10 cellular contexts compared by ENCODE assay signal in the genomic region with DNA sequence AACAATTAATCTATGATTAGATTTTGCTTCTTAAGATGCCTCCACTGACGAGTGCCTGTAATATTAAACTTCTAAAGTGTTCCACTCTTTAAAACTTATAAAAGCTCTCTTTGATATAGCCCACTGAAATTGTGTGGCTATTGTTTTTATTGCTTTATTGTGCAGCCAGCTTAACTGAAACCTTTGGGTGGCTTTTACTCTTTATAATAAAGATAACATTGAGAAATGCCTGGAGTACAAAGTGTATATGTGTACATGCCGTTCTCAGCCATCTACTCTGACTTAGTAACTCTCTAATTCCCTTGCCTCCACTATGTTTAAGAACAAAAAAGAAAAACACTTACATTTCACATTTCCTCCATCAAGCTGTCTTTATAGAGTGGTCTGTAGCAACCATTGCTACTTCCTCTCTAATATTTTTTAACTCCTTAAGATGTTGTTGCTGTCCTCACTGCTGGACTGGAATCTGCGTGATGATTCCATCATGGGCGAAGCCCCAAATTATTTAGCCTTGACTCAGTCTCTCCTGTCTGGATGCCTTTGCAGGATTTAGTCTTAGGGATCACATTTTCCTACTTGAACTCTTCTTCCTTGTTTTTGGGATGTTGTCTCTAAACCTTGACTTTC. TPM values are rescaled to one million over a fixed set of nuclear protein-coding genes. Genes with fewer than 3 reads are reported as not detected.
DNase-seq lines count a peak whose midpoint lies in the region; ATAC-seq and TF ChIP-seq lines count a peak whose summit lies in the region.
"Had no signal": no experiment of that assay in that cellular context is flagged by ENCODE, and none has a peak within 500 bp of the region (broad histone marks: within the 10 kb centered on the region; RNA-seq: fewer than 3 reads in every experiment).

No MANE protein-coding gene starts in this region.

- peaks cover 8 to 44% (median 29%) of the 10 kb centered on the region in 5 donors for H3K36me3 Mint-ChIP-seq in naive thymus-derived CD4-positive, alpha-beta T cell
- peaks cover 60% of the 10 kb centered on the region for H3K36me3 Mint-ChIP-seq in activated T-helper 2 cell treated with anti-CD3 and anti-CD28 coated beads, Interferon-gamma antibody, Interleukin-2, Interleukin-4, amounts not matched to agents 10 μg/mL and 5 μg/mL and 100 μg/mL, durations not matched to agents 14 hours and 24 hours and 36 hours (ENCODE audit: low read depth)

- intact Hi-C loops in naive thymus-derived CD4-positive, alpha-beta T cell (cut with micrococcal nuclease) = loop anchor here in 1 of 2 donors (1.0 kb wide), 1 partner anchor 8 kb away; no protein-coding TSS in a partner anchor
- intact Hi-C loops in activated T-helper 2 cell treated with anti-CD3 and anti-CD28 coated beads, Interferon-gamma antibody, Interleukin-2, Interleukin-4, amounts not matched to agents 10 μg/mL and 5 μg/mL and 100 μg/mL, durations not matched to agents 14 hours and 24 hours and 36 hours (cut with micrococcal nuclease) = no loop called here

- peaks cover 0 to 10% (median 7%) of the 10 kb centered on the region in 3 experiments for H3K9me3 ChIP-seq in naive thymus-derived CD4-positive, alpha-beta T cell (ENCODE audit: control insufficient read depth in 2 of 3, low read length in 3 of 3)
- H3K9me3 ChIP-seq: pancreas had no signal

- H3K9me3 Mint-ChIP-seq in naive thymus-derived CD4-positive, alpha-beta T cell = peaks cover 0 to 5% (median 0%) of the 10 kb centered on the region in 11 donors
- peaks cover 3% of the 10 kb centered on the region for H3K9me3 Mint-ChIP-seq in activated T-helper 2 cell treated with anti-CD3 and anti-CD28 coated beads, Interferon-gamma antibody, Interleukin-2, Interleukin-4, amounts not matched to agents 10 μg/mL and 5 μg/mL and 100 μg/mL, durations not matched to agents 14 hours and 24 hours and 36 hours

- H3K4me3 ChIP-seq in HL-60 (replicated peaks; ENCODE audit: insufficient read depth, low read length) (no peak overlapping the region), coronary artery (peak overlapping the region; percentile 36)
- H3K4me3 ChIP-seq in naive thymus-derived CD4-positive, alpha-beta T cell (ENCODE audit: low read length) = no peak overlapping the region
- H3K4me3 ChIP-seq: pancreas had no signal

- H3K27ac ChIP-seq in HL-60 (replicated peaks) (peak overlapping the region; percentile 52), coronary artery (peak overlapping the region in 1 of 2 donors; percentile 22), caudate nucleus (ENCODE audit: low read depth, low read length) (no peak overlapping the region)
- no peak overlapping the region for H3K27ac ChIP-seq in naive thymus-derived CD4-positive, alpha-beta T cell (ENCODE audit: low read depth, low read length)

- peak overlapping the region in 7 of 10 donors; percentile 21 to 48 (median 40) for H3K4me3 Mint-ChIP-seq in naive thymus-derived CD4-positive, alpha-beta T cell
- no peak overlapping the region for H3K4me3 Mint-ChIP-seq in activated T-helper 2 cell treated with anti-CD3 and anti-CD28 coated beads, Interferon-gamma antibody, Interleukin-2, Interleukin-4, amounts not matched to agents 10 μg/mL and 5 μg/mL and 100 μg/mL, durations not matched to agents 14 hours and 24 hours and 36 hours (ENCODE audit: low read depth)
- H3K4me3 Mint-ChIP-seq: T-helper 2 cell treated with Interferon-gamma antibody and Interleukin-4, amounts not matched to agents 5 μg/mL and 100 μg/mL, for 36 hours had no signal

- DNase-seq in AG20443 (ENCODE audit: low spot score) = peak; percentile 37
- DNase-seq in HL-60 (ENCODE audit: low read depth in 1 of 2, low spot score in 1 of 2) = no peak
- no peak for DNase-seq in coronary artery (ENCODE audit: low spot score)
- no peak for DNase-seq in naive thymus-derived CD4-positive, alpha-beta T cell
- DNase-seq in NCI-H187 treated with DMSO at 0.1 percent for 48 hours (lab: John Stamatoyannopoulos, UW) = no peak
- DNase-seq in activated T-helper 2 cell treated with anti-CD3 and anti-CD28 coated beads, Interferon-gamma antibody, Interleukin-2, Interleukin-4, amounts not matched to agents 10 μg/mL and 5 μg/mL and 100 μg/mL, durations not matched to agents 14 hours and 24 hours and 36 hours (ENCODE audit: low spot score) = no peak
- DNase-seq in caudate nucleus (lab: John Stamatoyannopoulos, UW) = no peak

- no peaks in the 10 kb centered on the region for H3K27me3 ChIP-seq in HL-60 (ENCODE audit: insufficient read depth, poor library complexity, severe bottlenecking)
- no peaks in the 10 kb centered on the region for H3K27me3 ChIP-seq in naive thymus-derived CD4-positive, alpha-beta T cell (ENCODE audit: control insufficient read depth in 2 of 2, insufficient read depth in 2 of 2, low read length in 2 of 2)
- H3K27me3 ChIP-seq: pancreas had no signal

- H3K4me1 ChIP-seq in naive thymus-derived CD4-positive, alpha-beta T cell (ENCODE audit: control insufficient read depth in 2 of 2, insufficient read depth in 2 of 2, low read length in 2 of 2) = peaks cover 33 to 44% of the 10 kb centered on the region in 2 donors

- POLR2A ChIA-PET in naive thymus-derived CD4-positive, alpha-beta T cell (lab: Charles Lee) = interaction anchor here (0.6 to 2.0 kb wide), 4 partner anchors 9 to 103 kb away, joined by 3 to 8 read pairs (median 4); a partner anchor contains a TSS

- no peak for TF ChIP-seq CTCF in HL-60 (IDR thresholded peaks at IDR 0.05; ENCODE audit: insufficient read depth, low read length)
- TF ChIP-seq CTCF in coronary artery (IDR thresholded peaks at IDR 0.05) = no peak

- peak overlapping the region in 8 of 9 donors; percentile 3 to 81 (median 26) for H3K27ac Mint-ChIP-seq in naive thymus-derived CD4-positive, alpha-beta T cell
- H3K27ac Mint-ChIP-seq in activated T-helper 2 cell treated with anti-CD3 and anti-CD28 coated beads, Interferon-gamma antibody, Interleukin-2, Interleukin-4, amounts not matched to agents 10 μg/mL and 5 μg/mL and 100 μg/mL, durations not matched to agents 14 hours and 24 hours and 36 hours = no peak overlapping the region
- H3K27ac Mint-ChIP-seq: T-helper 2 cell treated with Interferon-gamma antibody and Interleukin-4, amounts not matched to agents 5 μg/mL and 100 μg/mL, for 36 hours had no signal

- no peaks in the 10 kb centered on the region for H3K27me3 Mint-ChIP-seq in naive thymus-derived CD4-positive, alpha-beta T cell
- H3K27me3 Mint-ChIP-seq in activated T-helper 2 cell treated with anti-CD3 and anti-CD28 coated beads, Interferon-gamma antibody, Interleukin-2, Interleukin-4, amounts not matched to agents 10 μg/mL and 5 μg/mL and 100 μg/mL, durations not matched to agents 14 hours and 24 hours and 36 hours (ENCODE audit: low read depth) = no peaks in the 10 kb centered on the region

- CTCF ChIA-PET in naive thymus-derived CD4-positive, alpha-beta T cell (lab: Charles Lee) = interaction anchor here (1.0 to 2.1 kb wide), 2 partner anchors 8 to 12 kb away, joined by 3 to 7 read pairs; a partner anchor contains a TSS

- no peak for ATAC-seq in naive thymus-derived CD4-positive, alpha-beta T cell
- ATAC-seq in HG02759 (IDR thresholded peaks at IDR 0.05; ENCODE audit: unreplicated experiment) = no peak

- H3K36me3 ChIP-seq in naive thymus-derived CD4-positive, alpha-beta T cell (ENCODE audit: control insufficient read depth in 2 of 3, insufficient read depth in 3 of 3, low read length in 3 of 3) = peaks cover 0 to 24% (median 6%) of the 10 kb centered on the region in 3 experiments

- peaks cover 59 to 96% (median 91%) of the 10 kb centered on the region in 7 donors for H3K4me1 Mint-ChIP-seq in naive thymus-derived CD4-positive, alpha-beta T cell
- H3K4me1 Mint-ChIP-seq in activated T-helper 2 cell treated with anti-CD3 and anti-CD28 coated beads, Interferon-gamma antibody, Interleukin-2, Interleukin-4, amounts not matched to agents 10 μg/mL and 5 μg/mL and 100 μg/mL, durations not matched to agents 14 hours and 24 hours and 36 hours (ENCODE audit: low read depth) = peaks cover 51% of the 10 kb centered on the region

RNA-seq across cellular contexts. Expression of a gene that starts 9.1 kb away (rescaled TPM):
- total RNA-seq in naive thymus-derived CD4-positive, alpha-beta T cell = 100 to 1,000 TPM in 4 of 5 experiments, 10 to 100 TPM in 1; 72.0 to 207 (median 131) TPM
- 100 to 1,000 TPM in 1 of 2 donors, 10 to 100 TPM in 1; 85.1 to 110 TPM for polyA plus RNA-seq in naive thymus-derived CD4-positive, alpha-beta T cell
- 58.8 and 60.0 TPM in 2 replicates for total RNA-seq in activated T-helper 2 cell treated with anti-CD3 and anti-CD28 coated beads, Interferon-gamma antibody, Interleukin-2, Interleukin-4, amounts not matched to agents 10 μg/mL and 5 μg/mL and 100 μg/mL, durations not matched to agents 14 hours and 24 hours and 36 hours
